In genomic region chr5:122880749-122881148, GRCh38 we compare ENCODE assay signal across 13 cellular contexts. TPM values are rescaled to one million over a fixed set of nuclear protein-coding genes. Genes with fewer than 3 reads are reported as not detected.
DNase-seq lines count a peak whose midpoint lies in the region; ATAC-seq and TF ChIP-seq lines count a peak whose summit lies in the region.
"Had no signal": no experiment of that assay in that cellular context is flagged by ENCODE, and none has a peak within 500 bp of the region (broad histone marks: within the 10 kb centered on the region; RNA-seq: fewer than 3 reads in every experiment).

No MANE protein-coding gene starts in this region.

- no peaks in the 10 kb centered on the region for H3K9me3 Mint-ChIP-seq in T-helper 2 cell treated with Interferon-gamma antibody and Interleukin-4, amounts not matched to agents 5 μg/mL and 100 μg/mL, for 36 hours
- H3K9me3 Mint-ChIP-seq in activated T-helper 2 cell treated with anti-CD3 and anti-CD28 coated beads, Interferon-gamma antibody, Interleukin-2, Interleukin-4, amounts not matched to agents 10 μg/mL and 5 μg/mL and 100 μg/mL, durations not matched to agents 14 hours and 24 hours and 36 hours = no peaks in the 10 kb centered on the region

- H3K36me3 Mint-ChIP-seq in T-helper 2 cell treated with Interferon-gamma antibody and Interleukin-4, amounts not matched to agents 5 μg/mL and 100 μg/mL, for 36 hours (ENCODE audit: low read depth) = no peaks in the 10 kb centered on the region
- no peaks in the 10 kb centered on the region for H3K36me3 Mint-ChIP-seq in activated T-helper 2 cell treated with anti-CD3 and anti-CD28 coated beads, Interferon-gamma antibody, Interleukin-2, Interleukin-4, amounts not matched to agents 10 μg/mL and 5 μg/mL and 100 μg/mL, durations not matched to agents 14 hours and 24 hours and 36 hours (ENCODE audit: low read depth)

- ATAC-seq in GM18909 (IDR thresholded peaks at IDR 0.05; ENCODE audit: poor library complexity, unreplicated experiment) (peak; percentile 89), HG02943 (IDR thresholded peaks at IDR 0.05; ENCODE audit: low read depth, unreplicated experiment) (peak; percentile 68), lower lobe of right lung (no peak)

- TF ChIP-seq CTCF in coronary artery (IDR thresholded peaks at IDR 0.05) (no peak), lower lobe of right lung (IDR thresholded peaks at IDR 0.05) (no peak)

- H3K27me3 Mint-ChIP-seq in T-helper 2 cell treated with Interferon-gamma antibody and Interleukin-4, amounts not matched to agents 5 μg/mL and 100 μg/mL, for 36 hours (ENCODE audit: low read depth) = peaks cover 3% of the 10 kb centered on the region
- peaks cover 3% of the 10 kb centered on the region for H3K27me3 Mint-ChIP-seq in activated T-helper 2 cell treated with anti-CD3 and anti-CD28 coated beads, Interferon-gamma antibody, Interleukin-2, Interleukin-4, amounts not matched to agents 10 μg/mL and 5 μg/mL and 100 μg/mL, durations not matched to agents 14 hours and 24 hours and 36 hours (ENCODE audit: low read depth)
- H3K27me3 Mint-ChIP-seq: B cell had no signal

- H3K27ac ChIP-seq in coronary artery (no peak overlapping the region), lower lobe of right lung (no peak overlapping the region)
- H3K27ac ChIP-seq: RWPE1, tibial artery had no signal

- H3K4me1 ChIP-seq in lower lobe of right lung = peaks cover 4% of the 10 kb centered on the region

- H3K4me3 ChIP-seq in coronary artery (no peak overlapping the region), lower lobe of right lung (no peak overlapping the region)
- H3K4me3 ChIP-seq: tibial artery had no signal

- DNase-seq in AG20443 (ENCODE audit: low spot score) (peak; percentile 24), coronary artery (ENCODE audit: low spot score) (no peak), lower lobe of right lung (no peak)
- peak; percentile 5 for DNase-seq in T-helper 2 cell treated with Interferon-gamma antibody and Interleukin-4, amounts not matched to agents 5 μg/mL and 100 μg/mL, for 36 hours (ENCODE audit: low spot score)
- DNase-seq in activated T-helper 2 cell treated with anti-CD3 and anti-CD28 coated beads, Interferon-gamma antibody, Interleukin-2, Interleukin-4, amounts not matched to agents 10 μg/mL and 5 μg/mL and 100 μg/mL, durations not matched to agents 14 hours and 24 hours and 36 hours (ENCODE audit: low spot score) = no peak
- DNase-seq in effector CD4-positive, alpha-beta T cell = no peak
- DNase-seq: KG1, NCI-H345, tibial artery had no signal

- H3K4me1 Mint-ChIP-seq in T-helper 2 cell treated with Interferon-gamma antibody and Interleukin-4, amounts not matched to agents 5 μg/mL and 100 μg/mL, for 36 hours (ENCODE audit: low read depth) = no peaks in the 10 kb centered on the region
- peaks cover 5% of the 10 kb centered on the region for H3K4me1 Mint-ChIP-seq in activated T-helper 2 cell treated with anti-CD3 and anti-CD28 coated beads, Interferon-gamma antibody, Interleukin-2, Interleukin-4, amounts not matched to agents 10 μg/mL and 5 μg/mL and 100 μg/mL, durations not matched to agents 14 hours and 24 hours and 36 hours (ENCODE audit: low read depth)

- H3K36me3 ChIP-seq in lower lobe of right lung = no peaks in the 10 kb centered on the region
- H3K36me3 ChIP-seq: tibial artery had no signal

- no peaks in the 10 kb centered on the region for H3K9me3 ChIP-seq in lower lobe of right lung
- H3K9me3 ChIP-seq: tibial artery had no signal

- intact Hi-C loops in activated T-helper 2 cell treated with anti-CD3 and anti-CD28 coated beads, Interferon-gamma antibody, Interleukin-2, Interleukin-4, amounts not matched to agents 10 μg/mL and 5 μg/mL and 100 μg/mL, durations not matched to agents 14 hours and 24 hours and 36 hours (cut with micrococcal nuclease) = no loop called here
- intact Hi-C loops in lower lobe of right lung (cut with DNase I) = no loop called here

- no peak overlapping the region for H3K4me3 Mint-ChIP-seq in T-helper 2 cell treated with Interferon-gamma antibody and Interleukin-4, amounts not matched to agents 5 μg/mL and 100 μg/mL, for 36 hours
- H3K4me3 Mint-ChIP-seq in activated T-helper 2 cell treated with anti-CD3 and anti-CD28 coated beads, Interferon-gamma antibody, Interleukin-2, Interleukin-4, amounts not matched to agents 10 μg/mL and 5 μg/mL and 100 μg/mL, durations not matched to agents 14 hours and 24 hours and 36 hours (ENCODE audit: low read depth) = no peak overlapping the region
- H3K4me3 Mint-ChIP-seq: B cell had no signal

- H3K27ac Mint-ChIP-seq in T-helper 2 cell treated with Interferon-gamma antibody and Interleukin-4, amounts not matched to agents 5 μg/mL and 100 μg/mL, for 36 hours = no peak overlapping the region
- H3K27ac Mint-ChIP-seq in activated T-helper 2 cell treated with anti-CD3 and anti-CD28 coated beads, Interferon-gamma antibody, Interleukin-2, Interleukin-4, amounts not matched to agents 10 μg/mL and 5 μg/mL and 100 μg/mL, durations not matched to agents 14 hours and 24 hours and 36 hours = no peak overlapping the region
- H3K27ac Mint-ChIP-seq: B cell had no signal

- no peaks in the 10 kb centered on the region for H3K27me3 ChIP-seq in lower lobe of right lung (ENCODE audit: low read depth)
- H3K27me3 ChIP-seq: tibial artery had no signal

RNA-seq across cellular contexts. Expression of gene SNX24, which starts 35.3 kb away (rescaled TPM):
- 1.3 and 1.7 TPM in 2 replicates for total RNA-seq in activated T-helper 2 cell treated with anti-CD3 and anti-CD28 coated beads, Interferon-gamma antibody, Interleukin-2, Interleukin-4, amounts not matched to agents 10 μg/mL and 5 μg/mL and 100 μg/mL, durations not matched to agents 14 hours and 24 hours and 36 hours
- total RNA-seq in lower lobe of right lung = 26.7 TPM

Comparison
In these comparisons a context has a peak if more than half of its experiments do, and no peak if none do; other contexts are left out.
1. DNase-seq: peak in AG20443 (single experiment) and T-helper 2 cell treated with Interferon-gamma antibody and Interleukin-4, amounts not matched to agents 5 μg/mL and 100 μg/mL, for 36 hours (single experiment); none in activated T-helper 2 cell treated with anti-CD3 and anti-CD28 coated beads, Interferon-gamma antibody, Interleukin-2, Interleukin-4, amounts not matched to agents 10 μg/mL and 5 μg/mL and 100 μg/mL, durations not matched to agents 14 hours and 24 hours and 36 hours (single experiment), coronary artery (single experiment), effector CD4-positive, alpha-beta T cell (single experiment) and lower lobe of right lung (single experiment).
2. ATAC-seq: peak in GM18909 (single experiment) and HG02943 (single experiment); none in lower lobe of right lung (0 of 2).
3. RNA of gene SNX24, which starts 35.3 kb away (total RNA-seq): 26.7 TPM in lower lobe of right lung (single experiment); 1.3 to 1.7 TPM in activated T-helper 2 cell treated with anti-CD3 and anti-CD28 coated beads, Interferon-gamma antibody, Interleukin-2, Interleukin-4, amounts not matched to agents 10 μg/mL and 5 μg/mL and 100 μg/mL, durations not matched to agents 14 hours and 24 hours and 36 hours; every median in the first group is over 10 times any median in the second.